In the genomic region with DNA sequence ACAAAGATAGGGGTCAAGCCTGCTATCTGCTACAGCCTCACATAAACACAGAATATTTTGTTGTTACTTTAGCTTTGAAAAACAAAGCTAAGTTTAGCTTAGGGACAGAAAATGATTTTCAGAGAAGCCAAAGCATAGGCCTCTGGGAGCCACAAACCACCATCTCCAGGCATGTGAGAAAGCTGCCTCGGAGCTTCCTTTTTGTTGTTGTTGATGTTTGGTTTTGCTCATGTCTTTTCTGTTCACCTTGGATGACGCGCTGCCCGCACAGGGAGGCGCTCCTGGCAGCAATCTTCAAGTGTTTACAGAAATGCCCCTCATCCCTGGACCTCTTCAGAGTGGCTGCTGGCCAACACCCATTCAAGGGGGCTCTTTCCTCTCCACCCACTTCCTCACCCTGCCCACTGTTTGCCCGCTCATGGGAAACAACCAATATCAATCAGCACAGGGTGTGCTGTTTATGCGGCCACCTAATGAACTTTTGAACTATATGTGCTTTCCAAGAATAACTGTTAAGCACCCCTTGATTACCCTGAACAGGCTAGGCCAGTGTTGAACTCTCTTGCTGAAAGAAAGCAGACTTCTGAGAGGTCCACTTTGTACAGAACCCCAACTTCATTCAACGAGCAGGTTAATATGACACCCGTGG, we compare ENCODE assay signal across 19 cellular contexts.
"Had no signal": no experiment of that assay in that cellular context is flagged by ENCODE, and none has a peak within 500 bp of the region (broad histone marks: within the 10 kb centered on the region; RNA-seq: fewer than 3 reads in every experiment).

No MANE protein-coding gene starts in this region.

- H3K4me3 Mint-ChIP-seq: activated T-cell treated with anti-CD3 and anti-CD28 coated beads, Interleukin-2, amount 50 U/mL, for 72 hours; dendritic cell treated with granulocyte-macrophage colony-stimulating factor and Interleukin-4, amounts not matched to agents 40 ng/mL and 50 ng/mL, for 4 days; T-helper 1 cell treated with Interleukin-12 subunit alpha and Interleukin-12 subunit beta and Interleukin-4 antibody, amounts not matched to agents 30 μg/mL and 1 μg/mL, for 36 hours had no signal

- H3K4me1 ChIP-seq: right atrium auricular region had no signal

- H3K27me3 ChIP-seq: cardiac muscle cell, right atrium auricular region had no signal

- H3K9me3 ChIP-seq: right atrium auricular region, thoracic aorta had no signal

- H3K27ac ChIP-seq: cardiac muscle cell, right atrium auricular region, skin epidermis, thoracic aorta, VCaP had no signal

- DNase-seq: activated CD4-positive, alpha-beta T cell treated with anti-CD3 and anti-CD28 coated beads for 1 hour; activated CD4-positive, alpha-beta T cell treated with anti-CD3 and anti-CD28 coated beads, Interleukin-2, amount 50 U/mL, for 4 hours; activated effector memory CD4-positive, alpha-beta T cell treated with anti-CD3 and anti-CD28 coated beads, Interleukin-2, amount 50 U/mL, for 16 hours; activated naive CD4-positive, alpha-beta T cell treated with anti-CD3 and anti-CD28 coated beads, Interleukin-2, amount 50 U/mL, for 16 hours; activated T-cell treated with anti-CD3 and anti-CD28 coated beads, Interleukin-2, amount 50 U/mL, for 72 hours; effector memory CD4-positive, alpha-beta T cell; left cardiac atrium; mesenchymal stem cell; occipital lobe; stimulated activated CD4-positive, alpha-beta T cell treated with anti-CD3 and anti-CD28 coated beads, Interleukin-15, amount 100 ng/mL, for 24 hours; stimulated activated CD4-positive, alpha-beta T cell treated with anti-CD3 and anti-CD28 coated beads, Interleukin-2, amount 100 ng/mL, for 48 hours had no signal

- H3K36me3 ChIP-seq: cardiac muscle cell, right atrium auricular region, thoracic aorta had no signal

- H3K4me3 ChIP-seq: cardiac muscle cell, right atrium auricular region, skin epidermis, thoracic aorta had no signal

- H3K27me3 Mint-ChIP-seq: dendritic cell treated with granulocyte-macrophage colony-stimulating factor and Interleukin-4, amounts not matched to agents 40 ng/mL and 50 ng/mL, for 4 days; progenitor cell of endocrine pancreas had no signal

- H3K27ac Mint-ChIP-seq: activated T-cell treated with anti-CD3 and anti-CD28 coated beads, Interleukin-2, amount 50 U/mL, for 72 hours; dendritic cell treated with granulocyte-macrophage colony-stimulating factor and Interleukin-4, amounts not matched to agents 40 ng/mL and 50 ng/mL, for 4 days; progenitor cell of endocrine pancreas; T-helper 1 cell treated with Interleukin-12 subunit alpha and Interleukin-12 subunit beta and Interleukin-4 antibody, amounts not matched to agents 30 μg/mL and 1 μg/mL, for 36 hours had no signal

- H3K9me3 Mint-ChIP-seq: dendritic cell treated with granulocyte-macrophage colony-stimulating factor and Interleukin-4, amounts not matched to agents 40 ng/mL and 50 ng/mL, for 4 days; T-helper 1 cell treated with Interleukin-12 subunit alpha and Interleukin-12 subunit beta and Interleukin-4 antibody, amounts not matched to agents 30 μg/mL and 1 μg/mL, for 36 hours had no signal

- ATAC-seq: activated T-cell treated with anti-CD3 and anti-CD28 coated beads, Interleukin-2, amount 50 U/mL, for 72 hours; left cardiac atrium had no signal
